22 cellular contexts compared by ENCODE assay signal in genomic region chr15:52193321-52193720, GRCh38.
"Had no signal": no experiment of that assay in that cellular context is flagged by ENCODE, and none has a peak within 500 bp of the region (broad histone marks: within the 10 kb centered on the region; RNA-seq: fewer than 3 reads in every experiment).

No MANE protein-coding gene starts in this region.

- H3K27ac Mint-ChIP-seq: memory B cell; naive thymus-derived CD8-positive, alpha-beta T cell; stimulated activated naive B cell treated with anti-CD40 and anti-IgM and Interleukin-4, amounts not matched to agents 10 μg/mL and 1 μg/mL and 100 μg/mL, for 72 hours; stimulated activated naive CD8-positive, alpha-beta T cell treated with anti-CD3 and anti-CD28 coated beads, Interleukin-15, amount 100 ng/mL, for 72 hours had no signal

- ATAC-seq: left cardiac atrium; lower lobe of right lung; naive thymus-derived CD8-positive, alpha-beta T cell; pancreas; sciatic nerve; stimulated activated naive B cell treated with anti-CD40 and anti-IgM and Interleukin-4, amounts not matched to agents 10 μg/mL and 1 μg/mL and 100 μg/mL, for 72 hours; stimulated activated naive CD8-positive, alpha-beta T cell treated with anti-CD3 and anti-CD28 coated beads, Interleukin-15, amount 100 ng/mL, for 72 hours; upper lobe of right lung had no signal

- H3K9me3 Mint-ChIP-seq: memory B cell; naive thymus-derived CD8-positive, alpha-beta T cell; neural crest cell; stimulated activated naive B cell treated with anti-CD40 and anti-IgM and Interleukin-4, amounts not matched to agents 10 μg/mL and 1 μg/mL and 100 μg/mL, for 72 hours; stimulated activated naive CD8-positive, alpha-beta T cell treated with anti-CD3 and anti-CD28 coated beads, Interleukin-15, amount 100 ng/mL, for 72 hours had no signal

- DNase-seq: colonic mucosa; dermis blood vessel endothelial cell; esophagus squamous epithelium; kidney; left cardiac atrium; left ventricle myocardium inferior; lower lobe of right lung; naive thymus-derived CD8-positive, alpha-beta T cell; pancreas; stimulated activated CD4-positive, alpha-beta T cell treated with anti-CD3 and anti-CD28 coated beads, Interleukin-2, amount 100 ng/mL, for 24 hours; stimulated activated CD4-positive, alpha-beta T cell treated with anti-CD3 and anti-CD28 coated beads, Interleukin-4, amount 100 ng/mL, for 4 hours; stimulated activated naive B cell treated with anti-CD40 and anti-IgM and Interleukin-4, amounts not matched to agents 10 μg/mL and 1 μg/mL and 100 μg/mL, for 72 hours; stimulated activated naive CD8-positive, alpha-beta T cell treated with anti-CD3 and anti-CD28 coated beads, Interleukin-15, amount 100 ng/mL, for 72 hours; testis; upper lobe of right lung had no signal

- H3K4me3 Mint-ChIP-seq: memory B cell; naive thymus-derived CD8-positive, alpha-beta T cell; neural crest cell; stimulated activated naive B cell treated with anti-CD40 and anti-IgM and Interleukin-4, amounts not matched to agents 10 μg/mL and 1 μg/mL and 100 μg/mL, for 72 hours; stimulated activated naive CD8-positive, alpha-beta T cell treated with anti-CD3 and anti-CD28 coated beads, Interleukin-15, amount 100 ng/mL, for 72 hours had no signal

- H3K4me3 ChIP-seq: colonic mucosa, esophagus squamous epithelium, hepatocyte, left ventricle myocardium inferior, lower lobe of right lung, pancreas, skin epidermis, testis, tibial nerve, upper lobe of right lung, vagina had no signal

- H3K9me3 ChIP-seq: colonic mucosa, esophagus squamous epithelium, left ventricle myocardium inferior, lower lobe of right lung, pancreas, testis, tibial nerve, upper lobe of right lung, vagina had no signal

- H3K79me2 ChIP-seq: hepatocyte had no signal

- H3K4me1 ChIP-seq: colonic mucosa, esophagus squamous epithelium, left ventricle myocardium inferior, lower lobe of right lung, pancreas, testis, tibial nerve, upper lobe of right lung, vagina had no signal

- H3K27me3 ChIP-seq: colonic mucosa, esophagus squamous epithelium, hepatocyte, pancreas, testis, tibial nerve, upper lobe of right lung, vagina had no signal

- H2AFZ ChIP-seq: hepatocyte had no signal

- H3K27ac ChIP-seq: colonic mucosa, esophagus squamous epithelium, hepatocyte, left ventricle myocardium inferior, lower lobe of right lung, pancreas, skin epidermis, testis, tibial nerve, upper lobe of right lung, vagina had no signal

- H3K4me2 ChIP-seq: hepatocyte had no signal

- H3K4me1 Mint-ChIP-seq: memory B cell; naive thymus-derived CD8-positive, alpha-beta T cell; neural crest cell; stimulated activated naive B cell treated with anti-CD40 and anti-IgM and Interleukin-4, amounts not matched to agents 10 μg/mL and 1 μg/mL and 100 μg/mL, for 72 hours; stimulated activated naive CD8-positive, alpha-beta T cell treated with anti-CD3 and anti-CD28 coated beads, Interleukin-15, amount 100 ng/mL, for 72 hours had no signal

- H3K27me3 Mint-ChIP-seq: memory B cell; naive thymus-derived CD8-positive, alpha-beta T cell; stimulated activated naive B cell treated with anti-CD40 and anti-IgM and Interleukin-4, amounts not matched to agents 10 μg/mL and 1 μg/mL and 100 μg/mL, for 72 hours; stimulated activated naive CD8-positive, alpha-beta T cell treated with anti-CD3 and anti-CD28 coated beads, Interleukin-15, amount 100 ng/mL, for 72 hours had no signal

- H3K36me3 ChIP-seq: colonic mucosa, tibial nerve had no signal
